Comparison of ENCODE assay signal across 1 cellular context in genomic region chr17:32444301-32445074, GRCh38.
A peak's percentile ranks its signal among the peaks of the same experiment; 100 is the strongest.
TF ChIP-seq lines count a peak whose summit lies in the region.

Gene PSMD11, plus strand, starts transcription at chr17:32444510. Its CDS starts 14 bp downstream, at chr17:32444524.

TF ChIP-seq in GM12878, 131 proteins besides CTCF, POLR2A, EP300 and RAD21 (continued from another document):
- TF ChIP-seq KDM1A (IDR thresholded peaks at IDR 0.05; ENCODE audit: borderline replicate concordance) (no peak), YY1 (IDR thresholded peaks at IDR 0.05; ENCODE audit: low read depth, low read length) (peak; percentile 96), MYB (IDR thresholded peaks at IDR 0.05; ENCODE audit: borderline replicate concordance, low read depth, low read length) (0 out of 2 replicates have a peak, but pooled peaks have one; percentile 11), MEF2A (IDR thresholded peaks at IDR 0.05; ENCODE audit: insufficient read depth, low read depth, low read length) (peak; percentile 66; the same call in 1 of the 2 replicates)
- TF ChIP-seq, protein P1, sequence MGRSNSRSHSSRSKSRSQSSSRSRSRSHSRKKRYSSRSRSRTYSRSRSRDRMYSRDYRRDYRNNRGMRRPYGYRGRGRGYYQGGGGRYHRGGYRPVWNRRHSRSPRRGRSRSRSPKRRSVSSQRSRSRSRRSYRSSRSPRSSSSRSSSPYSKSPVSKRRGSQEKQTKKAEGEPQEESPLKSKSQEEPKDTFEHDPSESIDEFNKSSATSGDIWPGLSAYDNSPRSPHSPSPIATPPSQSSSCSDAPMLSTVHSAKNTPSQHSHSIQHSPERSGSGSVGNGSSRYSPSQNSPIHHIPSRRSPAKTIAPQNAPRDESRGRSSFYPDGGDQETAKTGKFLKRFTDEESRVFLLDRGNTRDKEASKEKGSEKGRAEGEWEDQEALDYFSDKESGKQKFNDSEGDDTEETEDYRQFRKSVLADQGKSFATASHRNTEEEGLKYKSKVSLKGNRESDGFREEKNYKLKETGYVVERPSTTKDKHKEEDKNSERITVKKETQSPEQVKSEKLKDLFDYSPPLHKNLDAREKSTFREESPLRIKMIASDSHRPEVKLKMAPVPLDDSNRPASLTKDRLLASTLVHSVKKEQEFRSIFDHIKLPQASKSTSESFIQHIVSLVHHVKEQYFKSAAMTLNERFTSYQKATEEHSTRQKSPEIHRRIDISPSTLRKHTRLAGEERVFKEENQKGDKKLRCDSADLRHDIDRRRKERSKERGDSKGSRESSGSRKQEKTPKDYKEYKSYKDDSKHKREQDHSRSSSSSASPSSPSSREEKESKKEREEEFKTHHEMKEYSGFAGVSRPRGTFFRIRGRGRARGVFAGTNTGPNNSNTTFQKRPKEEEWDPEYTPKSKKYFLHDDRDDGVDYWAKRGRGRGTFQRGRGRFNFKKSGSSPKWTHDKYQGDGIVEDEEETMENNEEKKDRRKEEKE (IDR thresholded peaks at IDR 0.05) = no peak
TF ChIP-seq in GM12878: peak in this region for 55.
